In genomic region chr11:124944565-124944964, GRCh38 we compare ENCODE assay signal across 27 cellular contexts. TPM values are rescaled to one million over a fixed set of nuclear protein-coding genes. Genes with fewer than 3 reads are reported as not detected.
"Had no signal": no experiment of that assay in that cellular context is flagged by ENCODE, and none has a peak within 500 bp of the region (broad histone marks: within the 10 kb centered on the region; RNA-seq: fewer than 3 reads in every experiment).

No MANE protein-coding gene starts in this region.

- H3K36me3 ChIP-seq: heart right ventricle, left ventricle myocardium inferior, lower lobe of right lung, pancreas, sigmoid colon, stomach, suprapubic skin, tibial artery, upper lobe of left lung, uterus had no signal

- DNase-seq: endodermal cell; heart right ventricle; islet precursor cell; left ventricle myocardium inferior; lower lobe of right lung; natural killer cell; occipital lobe; pancreas; sigmoid colon; stimulated activated CD4-positive, alpha-beta T cell treated with anti-CD3 and anti-CD28 coated beads, Interleukin-12 subunit alpha, Interleukin-12 subunit beta, amount 100 ng/mL, for 4 hours; stomach; tibial artery; upper lobe of left lung; uterus had no signal

- H3K27ac ChIP-seq: heart right ventricle, left ventricle myocardium inferior, lower lobe of right lung, pancreas, sigmoid colon, skin epidermis, stomach, suprapubic skin, tibial artery, upper lobe of left lung, uterus had no signal

- H3K36me3 Mint-ChIP-seq: mesothelial cell of epicardium had no signal

- H3K4me1 ChIP-seq: heart right ventricle, left ventricle myocardium inferior, lower lobe of right lung, pancreas, sigmoid colon, stomach, suprapubic skin, tibial artery, upper lobe of left lung, uterus had no signal

- H3K27me3 Mint-ChIP-seq: central memory CD8-positive, alpha-beta T cell had no signal

- H3K4me3 ChIP-seq: heart right ventricle, left ventricle myocardium inferior, lower lobe of right lung, pancreas, sigmoid colon, skin epidermis, stomach, suprapubic skin, tibial artery, upper lobe of left lung, uterus had no signal

- H3K4me1 Mint-ChIP-seq: endodermal cell, memory B cell had no signal

- H3K27me3 ChIP-seq: heart right ventricle, pancreas, sigmoid colon, stomach, upper lobe of left lung, uterus had no signal

- H3K27ac Mint-ChIP-seq: endodermal cell, memory B cell, mesothelial cell of epicardium, progenitor cell of endocrine pancreas had no signal

- H3K4me3 Mint-ChIP-seq: central memory CD8-positive, alpha-beta T cell; dendritic cell treated with granulocyte-macrophage colony-stimulating factor and Interleukin-4, amounts not matched to agents 40 ng/mL and 50 ng/mL, for 4 days; endodermal cell; memory B cell; mesothelial cell of epicardium; natural killer cell had no signal

- H3K9me3 ChIP-seq: lower lobe of right lung, pancreas, sigmoid colon, suprapubic skin, tibial artery, upper lobe of left lung, uterus had no signal

RNA-seq across cellular contexts. Expression of gene HEPACAM, which starts 8.7 kb away (rescaled TPM):
- total RNA-seq: endodermal cell, endothelial cell of umbilical vein, glomerular endothelial cell, left ventricle myocardium inferior, lower lobe of right lung, mesothelial cell of epicardium, myocyte, natural killer cell, stomach, uterus had no signal

RNA-seq across cellular contexts. Expression of gene HEPN1, which starts 25.5 kb away (rescaled TPM):
- total RNA-seq: endodermal cell, endothelial cell of umbilical vein, fibroblast of lung, frontal cortex, heart right ventricle, left ventricle myocardium inferior, lower lobe of right lung, mesothelial cell of epicardium, mucosa of gallbladder, myocyte, natural killer cell, occipital lobe, pancreas, progenitor cell of endocrine pancreas, sigmoid colon, stomach, suprapubic skin, upper lobe of left lung, uterus had no signal

RNA-seq across cellular contexts. Expression of gene ROBO4, which starts 46.9 kb away (rescaled TPM):
- total RNA-seq: mesothelial cell of epicardium, natural killer cell, progenitor cell of endocrine pancreas had no signal
